ENCODE assay signal across 1 cellular context in the genomic region with DNA sequence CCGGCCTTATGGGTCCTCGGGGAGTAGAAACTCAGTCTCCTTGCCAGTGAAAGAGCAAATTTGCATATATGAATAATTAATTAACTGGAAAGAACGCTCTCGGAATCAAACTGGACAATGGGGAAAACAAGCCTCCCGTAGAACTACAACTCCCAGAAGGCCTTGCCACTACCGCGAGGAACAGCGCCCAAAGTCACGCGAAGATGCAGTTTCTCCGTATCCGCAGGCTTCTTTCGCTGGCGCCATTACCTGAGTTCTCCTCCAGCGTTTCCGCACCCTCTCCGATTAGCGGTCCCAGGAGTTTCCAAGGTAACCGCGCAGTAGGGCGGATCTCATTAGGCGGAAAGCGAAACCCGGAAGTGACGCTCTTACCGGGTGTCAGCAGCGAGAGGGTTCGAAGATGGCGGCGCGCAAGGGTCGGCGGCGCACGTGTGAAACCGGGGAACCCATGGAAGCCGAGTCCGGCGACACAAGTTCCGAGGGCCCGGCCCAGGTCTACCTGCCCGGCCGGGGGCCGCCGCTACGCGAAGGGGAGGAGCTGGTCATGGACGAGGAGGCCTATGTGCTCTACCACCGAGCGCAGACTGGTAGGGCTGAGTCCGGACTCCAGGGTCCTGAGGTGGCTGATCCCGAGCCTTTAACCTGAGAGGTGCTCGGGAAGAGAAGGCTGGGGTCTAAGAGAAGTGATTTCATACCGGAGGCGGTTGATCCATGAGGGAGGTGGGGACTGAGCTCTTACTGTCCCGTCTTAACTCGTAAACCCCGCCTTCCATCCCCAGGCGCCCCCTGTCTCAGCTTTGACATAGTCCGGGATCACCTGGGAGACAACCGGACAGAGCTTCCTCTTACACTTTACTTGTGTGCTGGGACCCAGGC.
TF ChIP-seq lines count a peak whose summit lies in the region.

A gene (plus strand): TSS at position 378 of the 876 bp plus-strand sequence. CDS start 23 bp downstream, at position 401.

TF ChIP-seq in K562, 482 proteins besides CTCF, POLR2A, EP300 and RAD21 (continued from another document and continues in another):
- TF ChIP-seq, protein P1, sequence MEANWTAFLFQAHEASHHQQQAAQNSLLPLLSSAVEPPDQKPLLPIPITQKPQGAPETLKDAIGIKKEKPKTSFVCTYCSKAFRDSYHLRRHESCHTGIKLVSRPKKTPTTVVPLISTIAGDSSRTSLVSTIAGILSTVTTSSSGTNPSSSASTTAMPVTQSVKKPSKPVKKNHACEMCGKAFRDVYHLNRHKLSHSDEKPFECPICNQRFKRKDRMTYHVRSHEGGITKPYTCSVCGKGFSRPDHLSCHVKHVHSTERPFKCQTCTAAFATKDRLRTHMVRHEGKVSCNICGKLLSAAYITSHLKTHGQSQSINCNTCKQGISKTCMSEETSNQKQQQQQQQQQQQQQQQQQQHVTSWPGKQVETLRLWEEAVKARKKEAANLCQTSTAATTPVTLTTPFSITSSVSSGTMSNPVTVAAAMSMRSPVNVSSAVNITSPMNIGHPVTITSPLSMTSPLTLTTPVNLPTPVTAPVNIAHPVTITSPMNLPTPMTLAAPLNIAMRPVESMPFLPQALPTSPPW (CRISPR knock-in tag; IDR thresholded peaks at IDR 0.05): no peak
- TF ChIP-seq ZNF77 (CRISPR knock-in tag; IDR thresholded peaks at IDR 0.05) (no peak), CREM (IDR thresholded peaks at IDR 0.05; ENCODE audit: low read depth) (peak; percentile 98), ZNF431 (CRISPR knock-in tag; IDR thresholded peaks at IDR 0.05) (no peak), BRD9 (IDR thresholded peaks at IDR 0.05; ENCODE audit: low read depth, partially characterized antibody) (no peak), OTX1 (CRISPR knock-in tag; IDR thresholded peaks at IDR 0.05) (no peak), PTBP1 (IDR thresholded peaks at IDR 0.05; ENCODE audit: low read depth, low read length) (0 out of 2 replicates have a peak, but pooled peaks have one; percentile 31), GTF2F1 (IDR thresholded peaks at IDR 0.05; ENCODE audit: low read depth, low read length) (0 out of 2 replicates have a peak, but pooled peaks have one; percentile 31), NBN (IDR thresholded peaks at IDR 0.05; ENCODE audit: low read depth) (0 out of 2 replicates have a peak, but pooled peaks have one; percentile 11), XRCC3 (IDR thresholded peaks at IDR 0.05) (no peak), CREBBP (IDR thresholded peaks at IDR 0.05; ENCODE audit: low read depth, low read length) (no peak), TAL1 (IDR thresholded peaks at IDR 0.05) (no peak), PPARD (CRISPR knock-in tag; IDR thresholded peaks at IDR 0.05) (no peak), SAFB (IDR thresholded peaks at IDR 0.05; ENCODE audit: borderline replicate concordance, low read depth, low read length) (no peak), ARNT (IDR thresholded peaks at IDR 0.05) (no peak; a peak in 1 of 4 replicates), TBL1XR1 (IDR thresholded peaks at IDR 0.05; ENCODE audit: low read length in 2 of 2) (no peak), BMI1 (IDR thresholded peaks at IDR 0.05; ENCODE audit: low read length) (no peak), ZNF644 (tag; IDR thresholded peaks at IDR 0.05; ENCODE audit: low read depth) (no peak)
- TF ChIP-seq, protein P2, sequence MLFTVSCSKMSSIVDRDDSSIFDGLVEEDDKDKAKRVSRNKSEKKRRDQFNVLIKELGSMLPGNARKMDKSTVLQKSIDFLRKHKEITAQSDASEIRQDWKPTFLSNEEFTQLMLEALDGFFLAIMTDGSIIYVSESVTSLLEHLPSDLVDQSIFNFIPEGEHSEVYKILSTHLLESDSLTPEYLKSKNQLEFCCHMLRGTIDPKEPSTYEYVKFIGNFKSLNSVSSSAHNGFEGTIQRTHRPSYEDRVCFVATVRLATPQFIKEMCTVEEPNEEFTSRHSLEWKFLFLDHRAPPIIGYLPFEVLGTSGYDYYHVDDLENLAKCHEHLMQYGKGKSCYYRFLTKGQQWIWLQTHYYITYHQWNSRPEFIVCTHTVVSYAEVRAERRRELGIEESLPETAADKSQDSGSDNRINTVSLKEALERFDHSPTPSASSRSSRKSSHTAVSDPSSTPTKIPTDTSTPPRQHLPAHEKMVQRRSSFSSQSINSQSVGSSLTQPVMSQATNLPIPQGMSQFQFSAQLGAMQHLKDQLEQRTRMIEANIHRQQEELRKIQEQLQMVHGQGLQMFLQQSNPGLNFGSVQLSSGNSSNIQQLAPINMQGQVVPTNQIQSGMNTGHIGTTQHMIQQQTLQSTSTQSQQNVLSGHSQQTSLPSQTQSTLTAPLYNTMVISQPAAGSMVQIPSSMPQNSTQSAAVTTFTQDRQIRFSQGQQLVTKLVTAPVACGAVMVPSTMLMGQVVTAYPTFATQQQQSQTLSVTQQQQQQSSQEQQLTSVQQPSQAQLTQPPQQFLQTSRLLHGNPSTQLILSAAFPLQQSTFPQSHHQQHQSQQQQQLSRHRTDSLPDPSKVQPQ (CRISPR knock-in tag; IDR thresholded peaks at IDR 0.05; ENCODE audit: borderline replicate concordance): no peak
- TF ChIP-seq, protein P3, sequence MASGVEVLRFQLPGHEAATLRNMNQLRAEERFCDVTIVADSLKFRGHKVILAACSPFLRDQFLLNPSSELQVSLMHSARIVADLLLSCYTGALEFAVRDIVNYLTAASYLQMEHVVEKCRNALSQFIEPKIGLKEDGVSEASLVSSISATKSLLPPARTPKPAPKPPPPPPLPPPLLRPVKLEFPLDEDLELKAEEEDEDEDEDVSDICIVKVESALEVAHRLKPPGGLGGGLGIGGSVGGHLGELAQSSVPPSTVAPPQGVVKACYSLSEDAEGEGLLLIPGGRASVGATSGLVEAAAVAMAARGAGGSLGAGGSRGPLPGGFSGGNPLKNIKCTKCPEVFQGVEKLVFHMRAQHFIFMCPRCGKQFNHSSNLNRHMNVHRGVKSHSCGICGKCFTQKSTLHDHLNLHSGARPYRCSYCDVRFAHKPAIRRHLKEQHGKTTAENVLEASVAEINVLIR (CRISPR knock-in tag; IDR thresholded peaks at IDR 0.05): peak; percentile 83
- TF ChIP-seq, protein P4, sequence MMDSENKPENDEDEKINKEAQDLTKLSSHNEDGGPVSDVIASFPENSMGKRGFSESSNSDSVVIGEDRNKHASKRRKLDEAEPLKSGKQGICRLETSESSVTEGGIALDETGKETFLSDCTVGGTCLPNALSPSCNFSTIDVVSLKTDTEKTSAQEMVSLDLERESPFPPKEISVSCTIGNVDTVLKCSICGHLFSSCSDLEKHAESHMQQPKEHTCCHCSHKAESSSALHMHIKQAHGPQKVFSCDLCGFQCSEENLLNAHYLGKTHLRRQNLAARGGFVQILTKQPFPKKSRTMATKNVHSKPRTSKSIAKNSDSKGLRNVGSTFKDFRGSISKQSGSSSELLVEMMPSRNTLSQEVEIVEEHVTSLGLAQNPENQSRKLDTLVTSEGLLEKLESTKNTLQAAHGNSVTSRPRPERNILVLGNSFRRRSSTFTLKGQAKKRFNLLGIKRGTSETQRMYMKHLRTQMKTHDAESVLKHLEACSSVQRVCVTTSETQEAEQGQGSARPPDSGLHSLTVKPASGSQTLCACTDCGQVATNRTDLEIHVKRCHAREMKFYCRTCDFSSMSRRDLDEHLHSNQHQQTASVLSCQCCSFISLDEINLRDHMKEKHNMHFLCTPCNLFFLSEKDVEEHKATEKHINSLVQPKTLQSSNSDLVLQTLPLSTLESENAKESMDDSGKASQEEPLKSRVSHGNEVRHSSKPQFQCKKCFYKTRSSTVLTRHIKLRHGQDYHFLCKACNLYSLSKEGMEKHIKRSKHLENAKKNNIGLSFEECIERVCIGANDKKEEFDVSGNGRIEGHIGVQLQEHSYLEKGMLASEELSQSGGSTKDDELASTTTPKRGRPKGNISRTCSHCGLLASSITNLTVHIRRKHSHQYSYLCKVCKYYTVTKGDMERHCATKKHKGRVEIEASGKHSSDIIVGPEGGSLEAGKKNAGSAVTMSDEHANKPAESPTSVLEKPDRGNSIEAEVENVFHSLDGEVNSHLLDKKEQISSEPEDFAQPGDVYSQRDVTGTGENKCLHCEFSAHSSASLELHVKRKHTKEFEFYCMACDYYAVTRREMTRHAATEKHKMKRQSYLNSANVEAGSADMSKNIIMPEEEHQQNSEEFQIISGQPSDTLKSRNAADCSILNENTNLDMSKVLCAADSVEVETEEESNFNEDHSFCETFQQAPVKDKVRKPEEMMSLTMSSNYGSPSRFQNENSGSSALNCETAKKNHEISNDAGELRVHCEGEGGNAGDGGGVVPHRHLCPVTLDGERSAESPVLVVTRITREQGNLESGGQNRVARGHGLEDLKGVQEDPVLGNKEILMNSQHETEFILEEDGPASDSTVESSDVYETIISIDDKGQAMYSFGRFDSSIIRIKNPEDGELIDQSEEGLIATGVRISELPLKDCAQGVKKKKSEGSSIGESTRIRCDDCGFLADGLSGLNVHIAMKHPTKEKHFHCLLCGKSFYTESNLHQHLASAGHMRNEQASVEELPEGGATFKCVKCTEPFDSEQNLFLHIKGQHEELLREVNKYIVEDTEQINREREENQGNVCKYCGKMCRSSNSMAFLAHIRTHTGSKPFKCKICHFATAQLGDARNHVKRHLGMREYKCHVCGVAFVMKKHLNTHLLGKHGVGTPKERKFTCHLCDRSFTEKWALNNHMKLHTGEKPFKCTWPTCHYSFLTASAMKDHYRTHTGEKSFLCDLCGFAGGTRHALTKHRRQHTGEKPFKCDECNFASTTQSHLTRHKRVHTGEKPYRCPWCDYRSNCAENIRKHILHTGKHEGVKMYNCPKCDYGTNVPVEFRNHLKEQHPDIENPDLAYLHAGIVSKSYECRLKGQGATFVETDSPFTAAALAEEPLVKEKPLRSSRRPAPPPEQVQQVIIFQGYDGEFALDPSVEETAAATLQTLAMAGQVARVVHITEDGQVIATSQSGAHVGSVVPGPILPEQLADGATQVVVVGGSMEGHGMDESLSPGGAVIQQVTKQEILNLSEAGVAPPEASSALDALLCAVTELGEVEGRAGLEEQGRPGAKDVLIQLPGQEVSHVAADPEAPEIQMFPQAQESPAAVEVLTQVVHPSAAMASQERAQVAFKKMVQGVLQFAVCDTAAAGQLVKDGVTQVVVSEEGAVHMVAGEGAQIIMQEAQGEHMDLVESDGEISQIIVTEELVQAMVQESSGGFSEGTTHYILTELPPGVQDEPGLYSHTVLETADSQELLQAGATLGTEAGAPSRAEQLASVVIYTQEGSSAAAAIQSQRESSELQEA (IDR thresholded peaks at IDR 0.05; ENCODE audit: low read depth): no peak; the same call in 1 of the 2 replicates
- TF ChIP-seq, protein P5, sequence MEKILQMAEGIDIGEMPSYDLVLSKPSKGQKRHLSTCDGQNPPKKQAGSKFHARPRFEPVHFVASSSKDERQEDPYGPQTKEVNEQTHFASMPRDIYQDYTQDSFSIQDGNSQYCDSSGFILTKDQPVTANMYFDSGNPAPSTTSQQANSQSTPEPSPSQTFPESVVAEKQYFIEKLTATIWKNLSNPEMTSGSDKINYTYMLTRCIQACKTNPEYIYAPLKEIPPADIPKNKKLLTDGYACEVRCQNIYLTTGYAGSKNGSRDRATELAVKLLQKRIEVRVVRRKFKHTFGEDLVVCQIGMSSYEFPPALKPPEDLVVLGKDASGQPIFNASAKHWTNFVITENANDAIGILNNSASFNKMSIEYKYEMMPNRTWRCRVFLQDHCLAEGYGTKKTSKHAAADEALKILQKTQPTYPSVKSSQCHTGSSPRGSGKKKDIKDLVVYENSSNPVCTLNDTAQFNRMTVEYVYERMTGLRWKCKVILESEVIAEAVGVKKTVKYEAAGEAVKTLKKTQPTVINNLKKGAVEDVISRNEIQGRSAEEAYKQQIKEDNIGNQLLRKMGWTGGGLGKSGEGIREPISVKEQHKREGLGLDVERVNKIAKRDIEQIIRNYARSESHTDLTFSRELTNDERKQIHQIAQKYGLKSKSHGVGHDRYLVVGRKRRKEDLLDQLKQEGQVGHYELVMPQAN (IDR thresholded peaks at IDR 0.05; ENCODE audit: borderline replicate concordance): peak; percentile 100
- TF ChIP-seq, protein P6, sequence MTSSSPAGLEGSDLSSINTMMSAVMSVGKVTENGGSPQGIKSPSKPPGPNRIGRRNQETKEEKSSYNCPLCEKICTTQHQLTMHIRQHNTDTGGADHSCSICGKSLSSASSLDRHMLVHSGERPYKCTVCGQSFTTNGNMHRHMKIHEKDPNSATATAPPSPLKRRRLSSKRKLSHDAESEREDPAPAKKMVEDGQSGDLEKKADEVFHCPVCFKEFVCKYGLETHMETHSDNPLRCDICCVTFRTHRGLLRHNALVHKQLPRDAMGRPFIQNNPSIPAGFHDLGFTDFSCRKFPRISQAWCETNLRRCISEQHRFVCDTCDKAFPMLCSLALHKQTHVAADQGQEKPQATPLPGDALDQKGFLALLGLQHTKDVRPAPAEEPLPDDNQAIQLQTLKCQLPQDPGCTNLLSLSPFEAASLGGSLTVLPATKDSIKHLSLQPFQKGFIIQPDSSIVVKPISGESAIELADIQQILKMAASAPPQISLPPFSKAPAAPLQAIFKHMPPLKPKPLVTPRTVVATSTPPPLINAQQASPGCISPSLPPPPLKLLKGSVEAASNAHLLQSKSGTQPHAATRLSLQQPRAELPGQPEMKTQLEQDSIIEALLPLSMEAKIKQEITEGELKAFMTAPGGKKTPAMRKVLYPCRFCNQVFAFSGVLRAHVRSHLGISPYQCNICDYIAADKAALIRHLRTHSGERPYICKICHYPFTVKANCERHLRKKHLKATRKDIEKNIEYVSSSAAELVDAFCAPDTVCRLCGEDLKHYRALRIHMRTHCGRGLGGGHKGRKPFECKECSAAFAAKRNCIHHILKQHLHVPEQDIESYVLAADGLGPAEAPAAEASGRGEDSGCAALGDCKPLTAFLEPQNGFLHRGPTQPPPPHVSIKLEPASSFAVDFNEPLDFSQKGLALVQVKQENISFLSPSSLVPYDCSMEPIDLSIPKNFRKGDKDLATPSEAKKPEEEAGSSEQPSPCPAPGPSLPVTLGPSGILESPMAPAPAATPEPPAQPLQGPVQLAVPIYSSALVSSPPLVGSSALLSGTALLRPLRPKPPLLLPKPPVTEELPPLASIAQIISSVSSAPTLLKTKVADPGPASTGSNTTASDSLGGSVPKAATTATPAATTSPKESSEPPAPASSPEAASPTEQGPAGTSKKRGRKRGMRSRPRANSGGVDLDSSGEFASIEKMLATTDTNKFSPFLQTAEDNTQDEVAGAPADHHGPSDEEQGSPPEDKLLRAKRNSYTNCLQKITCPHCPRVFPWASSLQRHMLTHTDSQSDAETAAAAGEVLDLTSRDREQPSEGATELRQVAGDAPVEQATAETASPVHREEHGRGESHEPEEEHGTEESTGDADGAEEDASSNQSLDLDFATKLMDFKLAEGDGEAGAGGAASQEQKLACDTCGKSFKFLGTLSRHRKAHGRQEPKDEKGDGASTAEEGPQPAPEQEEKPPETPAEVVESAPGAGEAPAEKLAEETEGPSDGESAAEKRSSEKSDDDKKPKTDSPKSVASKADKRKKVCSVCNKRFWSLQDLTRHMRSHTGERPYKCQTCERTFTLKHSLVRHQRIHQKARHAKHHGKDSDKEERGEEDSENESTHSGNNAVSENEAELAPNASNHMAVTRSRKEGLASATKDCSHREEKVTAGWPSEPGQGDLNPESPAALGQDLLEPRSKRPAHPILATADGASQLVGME (CRISPR knock-in tag; IDR thresholded peaks at IDR 0.05): no peak
- TF ChIP-seq, protein P7, sequence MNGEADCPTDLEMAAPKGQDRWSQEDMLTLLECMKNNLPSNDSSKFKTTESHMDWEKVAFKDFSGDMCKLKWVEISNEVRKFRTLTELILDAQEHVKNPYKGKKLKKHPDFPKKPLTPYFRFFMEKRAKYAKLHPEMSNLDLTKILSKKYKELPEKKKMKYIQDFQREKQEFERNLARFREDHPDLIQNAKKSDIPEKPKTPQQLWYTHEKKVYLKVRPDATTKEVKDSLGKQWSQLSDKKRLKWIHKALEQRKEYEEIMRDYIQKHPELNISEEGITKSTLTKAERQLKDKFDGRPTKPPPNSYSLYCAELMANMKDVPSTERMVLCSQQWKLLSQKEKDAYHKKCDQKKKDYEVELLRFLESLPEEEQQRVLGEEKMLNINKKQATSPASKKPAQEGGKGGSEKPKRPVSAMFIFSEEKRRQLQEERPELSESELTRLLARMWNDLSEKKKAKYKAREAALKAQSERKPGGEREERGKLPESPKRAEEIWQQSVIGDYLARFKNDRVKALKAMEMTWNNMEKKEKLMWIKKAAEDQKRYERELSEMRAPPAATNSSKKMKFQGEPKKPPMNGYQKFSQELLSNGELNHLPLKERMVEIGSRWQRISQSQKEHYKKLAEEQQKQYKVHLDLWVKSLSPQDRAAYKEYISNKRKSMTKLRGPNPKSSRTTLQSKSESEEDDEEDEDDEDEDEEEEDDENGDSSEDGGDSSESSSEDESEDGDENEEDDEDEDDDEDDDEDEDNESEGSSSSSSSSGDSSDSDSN (IDR thresholded peaks at IDR 0.05; ENCODE audit: borderline replicate concordance in 1 of 2, low read depth in 2 of 2, low read length in 2 of 2): no peak
